Comparison of ENCODE assay signal across 1 cellular context in genomic region chr9:137664676-137665075, GRCh38.
TF ChIP-seq lines count a peak whose summit lies in the region.

No MANE protein-coding gene starts in this region.

TF ChIP-seq in HepG2, 621 proteins besides CTCF, POLR2A, EP300 and RAD21 (continued from another document):
- TF ChIP-seq MAX (IDR thresholded peaks at IDR 0.05) (0 out of 2 replicates have a peak, but pooled peaks have one; percentile 27), ZFP91 (CRISPR knock-in tag; IDR thresholded peaks at IDR 0.05; ENCODE audit: borderline replicate concordance) (peak; percentile 81), TBP (CRISPR knock-in tag; IDR thresholded peaks at IDR 0.05) (no peak), FOXO1 (CRISPR knock-in tag; IDR thresholded peaks at IDR 0.05) (peak; percentile 24; the same call in 1 of the 2 replicates), ZNF614 (CRISPR knock-in tag; IDR thresholded peaks at IDR 0.05; ENCODE audit: borderline replicate concordance) (peak; percentile 52; the same call in 1 of the 2 replicates), HMG20A (CRISPR knock-in tag; IDR thresholded peaks at IDR 0.05; ENCODE audit: borderline replicate concordance) (0 out of 2 replicates have a peak, but pooled peaks have one; percentile 13), BCL6 (CRISPR knock-in tag; IDR thresholded peaks at IDR 0.05) (peak; percentile 65), ZMYM4 (CRISPR knock-in tag; IDR thresholded peaks at IDR 0.05) (peak; percentile 36; the same call in 1 of the 2 replicates), FOXK2 (IDR thresholded peaks at IDR 0.05) (peak; percentile 13; the same call in 1 of the 2 replicates), ZBTB34 (CRISPR knock-in tag; IDR thresholded peaks at IDR 0.05) (no peak), LBX2 (CRISPR knock-in tag; IDR thresholded peaks at IDR 0.05; ENCODE audit: borderline replicate concordance) (no peak), FOXP1 (IDR thresholded peaks at IDR 0.05) (no peak), FOXP1 (CRISPR knock-in tag; IDR thresholded peaks at IDR 0.05) (peak; percentile 73), PHF20 (CRISPR knock-in tag; IDR thresholded peaks at IDR 0.05) (no peak), TEAD3 (CRISPR knock-in tag; optimal IDR thresholded peaks at IDR 0.05; ENCODE audit: borderline replicate concordance) (peak; percentile 17), FOXP4 (CRISPR knock-in tag; IDR thresholded peaks at IDR 0.05) (peak; percentile 63), FOXK1 (CRISPR knock-in tag; IDR thresholded peaks at IDR 0.05; ENCODE audit: borderline replicate concordance, low read depth) (peak; percentile 55; the same call in 1 of the 2 replicates), BRD4 (CRISPR knock-in tag; IDR thresholded peaks at IDR 0.05) (no peak), PRMT3 (CRISPR knock-in tag; IDR thresholded peaks at IDR 0.05; ENCODE audit: borderline replicate concordance, low read depth) (no peak), HDAC2 (CRISPR knock-in tag; IDR thresholded peaks at IDR 0.05) (peak; percentile 50; the same call in 1 of the 2 replicates), FOXA3 (CRISPR knock-in tag; IDR thresholded peaks at IDR 0.05) (peak; percentile 81), RARA (CRISPR knock-in tag; IDR thresholded peaks at IDR 0.05) (peak; percentile 58)
